ENCODE assay signal across 9 cellular contexts in the genomic region with DNA sequence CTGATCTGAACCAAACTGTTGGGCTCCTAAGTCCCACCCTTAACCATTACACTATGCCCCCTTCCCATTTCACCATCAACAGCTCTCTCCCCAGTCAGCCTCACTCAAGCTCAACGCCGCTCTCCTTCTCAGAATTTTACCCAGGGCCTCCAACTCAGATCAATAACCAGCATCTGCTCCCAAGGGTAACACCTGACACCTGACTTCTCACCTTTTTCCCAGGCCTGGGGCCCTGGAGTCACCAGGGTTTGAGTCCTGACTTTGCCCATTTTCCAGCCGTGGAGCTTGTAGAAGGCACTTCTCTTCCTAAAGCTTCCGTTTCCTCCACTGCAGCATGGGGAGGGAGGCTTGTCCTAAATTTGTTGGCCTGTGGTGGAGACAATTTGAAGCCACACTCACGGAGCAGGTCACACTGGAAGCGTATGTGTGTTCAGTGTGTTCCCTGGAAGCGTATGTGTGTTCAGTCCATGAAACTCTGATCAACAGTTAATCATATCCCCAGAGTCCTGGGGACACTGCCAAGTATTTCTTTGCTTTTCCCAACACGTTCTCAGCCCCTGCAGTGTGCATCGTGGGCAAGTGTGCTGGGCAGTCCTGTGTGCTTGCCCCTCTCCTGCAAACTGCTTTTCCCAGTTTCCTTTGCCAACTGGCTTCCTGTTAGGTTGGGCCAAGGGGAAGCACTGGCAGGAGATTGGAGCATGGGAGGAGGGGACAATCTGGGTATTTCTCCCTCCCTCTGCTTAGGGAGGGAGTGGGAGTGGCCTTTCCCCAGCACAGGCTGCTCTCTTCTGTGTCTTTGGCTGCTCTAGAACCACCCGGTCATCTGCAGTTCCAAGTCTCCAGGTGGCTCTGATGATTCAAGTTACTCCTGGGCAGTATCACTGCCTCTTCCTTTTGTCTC. TPM values are rescaled to one million over a fixed set of nuclear protein-coding genes. Genes with fewer than 3 reads are reported as not detected.
DNase-seq lines count a peak whose midpoint lies in the region; ATAC-seq and TF ChIP-seq lines count a peak whose summit lies in the region.
"Had no signal": no experiment of that assay in that cellular context is flagged by ENCODE, and none has a peak within 500 bp of the region (broad histone marks: within the 10 kb centered on the region; RNA-seq: fewer than 3 reads in every experiment).

No MANE protein-coding gene starts in this region.

- H3K9me3 Mint-ChIP-seq in T-helper 1 cell treated with Interleukin-12 subunit alpha and Interleukin-12 subunit beta and Interleukin-4 antibody, amounts not matched to agents 30 μg/mL and 1 μg/mL, for 36 hours: no peaks in the 10 kb centered on the region

- H3K4me3 ChIP-seq in heart right ventricle: peak overlapping the region in 1 of 10 donors; percentile 8

- H3K27me3 ChIP-seq in heart right ventricle: no peaks in the 10 kb centered on the region

- no peak overlapping the region for H3K4me3 Mint-ChIP-seq in T-helper 1 cell treated with Interleukin-12 subunit alpha and Interleukin-12 subunit beta and Interleukin-4 antibody, amounts not matched to agents 30 μg/mL and 1 μg/mL, for 36 hours
- H3K4me3 Mint-ChIP-seq in T-helper 17 cell: peak overlapping the region; percentile 19

- H3K9me3 ChIP-seq in T-helper 17 cell (ENCODE audit: control insufficient read depth, low read length, poor library complexity, severe bottlenecking) (no peaks in the 10 kb centered on the region), heart right ventricle (no peaks in the 10 kb centered on the region)
- H3K9me3 ChIP-seq: Caco-2 had no signal

- peak overlapping the region; percentile 5 for H3K27ac Mint-ChIP-seq in T-helper 1 cell treated with Interleukin-12 subunit alpha and Interleukin-12 subunit beta and Interleukin-4 antibody, amounts not matched to agents 30 μg/mL and 1 μg/mL, for 36 hours
- no peak overlapping the region for H3K27ac Mint-ChIP-seq in T-helper 17 cell

- ATAC-seq in T-helper 17 cell: no peak
- ATAC-seq in heart right ventricle: peak in 7 of 8 donors; percentile 21 to 68 (median 42)
- no peak for ATAC-seq in GM21528 (IDR thresholded peaks at IDR 0.05; ENCODE audit: low FRiP score, unreplicated experiment)
- no peak for ATAC-seq in HG02852 (IDR thresholded peaks at IDR 0.05; ENCODE audit: unreplicated experiment)

- H3K36me3 Mint-ChIP-seq in T-helper 1 cell treated with Interleukin-12 subunit alpha and Interleukin-12 subunit beta and Interleukin-4 antibody, amounts not matched to agents 30 μg/mL and 1 μg/mL, for 36 hours (ENCODE audit: low read depth): no peaks in the 10 kb centered on the region
- H3K36me3 Mint-ChIP-seq in T-helper 17 cell (ENCODE audit: low read depth): peaks cover 3% of the 10 kb centered on the region

- TF ChIP-seq CTCF in heart right ventricle (IDR thresholded peaks at IDR 0.05): no peak

- no peaks in the 10 kb centered on the region for H3K36me3 ChIP-seq in heart right ventricle

- H3K27ac ChIP-seq in heart right ventricle: peak overlapping the region in 9 of 10 donors; percentile 16 to 81 (median 48)

- peaks cover 35% of the 10 kb centered on the region for H3K4me1 Mint-ChIP-seq in T-helper 1 cell treated with Interleukin-12 subunit alpha and Interleukin-12 subunit beta and Interleukin-4 antibody, amounts not matched to agents 30 μg/mL and 1 μg/mL, for 36 hours (ENCODE audit: low read depth)
- H3K4me1 Mint-ChIP-seq in T-helper 17 cell: peaks cover 37% of the 10 kb centered on the region

- intact Hi-C loops in heart right ventricle (cut with DNase I): no loop called here

- WGBS in heart right ventricle, 2 donors: 37 to 44% methylated on average over 10 of the region's 10 CpGs

- peaks cover 17% of the 10 kb centered on the region for H3K27me3 Mint-ChIP-seq in T-helper 1 cell treated with Interleukin-12 subunit alpha and Interleukin-12 subunit beta and Interleukin-4 antibody, amounts not matched to agents 30 μg/mL and 1 μg/mL, for 36 hours (ENCODE audit: low read depth)
- H3K27me3 Mint-ChIP-seq in T-helper 17 cell: peaks cover 5% of the 10 kb centered on the region

- peaks cover 3 to 86% (median 51%) of the 10 kb centered on the region in 9 donors for H3K4me1 ChIP-seq in heart right ventricle

- DNase-seq in T-helper 1 cell (no peak), T-helper 17 cell (no peak), heart right ventricle (peak in 1 of 2 donors; percentile 19), stromal cell of bone marrow (ENCODE audit: low read depth) (peak; percentile 15), cerebellar cortex (ENCODE audit: low spot score) (no peak)

RNA-seq across cellular contexts. Expression of a gene that starts 36.9 kb away (rescaled TPM):
- total RNA-seq in T-helper 17 cell: 10 to 100 TPM in 1 of 2 donors, 1 to 10 TPM in 1; 7.8 to 12.7 TPM
- total RNA-seq in heart right ventricle: 10 to 100 TPM in 4 of 10 donors, 1 to 10 TPM in 6; 4.6 to 22.4 (median 7.9) TPM
- 1 to 10 TPM; 1.9 to 2.1 TPM for polyA plus RNA-seq in heart right ventricle

Comparison
In these comparisons a context has a peak if more than half of its experiments do, and no peak if none do; other contexts are left out.
1. ATAC-seq: peak in heart right ventricle (7 of 8); none in T-helper 17 cell (single experiment), GM21528 (single experiment) and HG02852 (single experiment).